ENCODE assay signal across 15 cellular contexts in genomic region chr16:80671281-80671849, GRCh38.
A peak's percentile ranks its signal among the peaks of the same experiment; 100 is the strongest.
DNase-seq lines count a peak whose midpoint lies in the region; ATAC-seq, FAIRE-seq and TF ChIP-seq lines count a peak whose summit lies in the region.
"Had no signal": no experiment of that assay in that cellular context is flagged by ENCODE, and none has a peak within 500 bp of the region (broad histone marks: within the 10 kb centered on the region; RNA-seq: fewer than 3 reads in every experiment).

No MANE protein-coding gene starts in this region.

- intact Hi-C loops in HepG2 (cut with micrococcal nuclease; ENCODE audit: unreplicated experiment), result no loop called here
- intact Hi-C loops in right lobe of liver (cut with DNase I), result no loop called here
- intact Hi-C loops in posterior cingulate gyrus (cut with DNase I), result no loop called here

- TF ChIP-seq RAD21 in HepG2 (CRISPR knock-in tag; IDR thresholded peaks at IDR 0.05), result no peak

- H3K27me3 ChIP-seq in HepG2 (ENCODE audit: control insufficient read depth in 1 of 2, insufficient read depth in 2 of 2, low read length in 2 of 2), result peaks cover 0 to 17% of the 10 kb centered on the region in 2 experiments; a peak in 2 of 5 replicates
- no peaks in the 10 kb centered on the region for H3K27me3 ChIP-seq in right lobe of liver
- H3K27me3 ChIP-seq in HAP-1 (ENCODE audit: low read depth), result no peaks in the 10 kb centered on the region
- H3K27me3 ChIP-seq: body of pancreas had no signal

- H3K9me3 ChIP-seq in HepG2 (ENCODE audit: low read length), result no peaks in the 10 kb centered on the region
- H3K9me3 ChIP-seq in right lobe of liver, result no peaks in the 10 kb centered on the region
- H3K9me3 ChIP-seq in HAP-1, result no peaks in the 10 kb centered on the region
- H3K9me3 ChIP-seq: body of pancreas had no signal

- no peak for TF ChIP-seq POLR2A in HepG2 (IDR thresholded peaks at IDR 0.05; ENCODE audit: insufficient read depth in 1 of 2, low read depth in 2 of 2, low read length in 2 of 2)
- TF ChIP-seq POLR2A in right lobe of liver (IDR thresholded peaks at IDR 0.05), result no peak

- TF ChIP-seq EP300 in HepG2 (IDR thresholded peaks at IDR 0.05; ENCODE audit: low read depth in 2 of 2, low read length in 2 of 2), result no peak
- no peak for TF ChIP-seq EP300 in HepG2 (CRISPR knock-in tag; IDR thresholded peaks at IDR 0.05; ENCODE audit: borderline replicate concordance)

- H3K4me1 ChIP-seq in HepG2 (ENCODE audit: insufficient read depth, low read length) (no peaks in the 10 kb centered on the region), right lobe of liver (no peaks in the 10 kb centered on the region), HAP-1 (no peaks in the 10 kb centered on the region)
- H3K4me1 ChIP-seq: body of pancreas had no signal

- DNase-seq in HepG2 (ENCODE audit: low spot score) (no peak), right lobe of liver (no peak), MV-4-11 (lab: John Stamatoyannopoulos, UW) (peak; percentile 81), HAP-1 (ENCODE audit: low spot score in 2 of 2) (no peak), posterior cingulate gyrus (no peak), NCI-H524 (lab: John Stamatoyannopoulos, UW) (no peak), SHP77 (lab: John Stamatoyannopoulos, UW) (no peak)
- DNase-seq: activated T-cell treated with anti-CD3 and anti-CD28 coated beads, Interleukin-2, amount 50 U/mL, for 48 hours; body of pancreas; DMS79 treated with DMSO at 0.1 percent for 48 hours; hippocampal formation; NCI-H146 had no signal

- ATAC-seq in HepG2, result no peak
- no peak for ATAC-seq in right lobe of liver
- peak; percentile 68 for ATAC-seq in HG02852 (IDR thresholded peaks at IDR 0.05; ENCODE audit: unreplicated experiment)
- ATAC-seq: body of pancreas had no signal

- H3K36me3 ChIP-seq in HepG2 (replicated peaks in 1 of 2; ENCODE audit: control insufficient read depth in 1 of 2, insufficient read depth in 2 of 2, low read length in 2 of 2), result no peaks in the 10 kb centered on the region
- no peaks in the 10 kb centered on the region for H3K36me3 ChIP-seq in right lobe of liver
- H3K36me3 ChIP-seq in HAP-1 (replicated peaks), result no peaks in the 10 kb centered on the region

- in situ Hi-C loops in HepG2 (cut with HindIII; ENCODE audit: extremely low pct_ligation_motif_present, low pct_unique_long_range_greater_than_20kb) (no loop called here), HAP-1 (cut with MboI; ENCODE audit: low sequenced_read_pairs) (no loop called here)

- H3K4me3 ChIP-seq in HepG2 (replicated peaks in 1 of 3; ENCODE audit: insufficient read depth in 1 of 3, low read depth in 2 of 3, low read length in 3 of 3), result no peak overlapping the region
- H3K4me3 ChIP-seq in right lobe of liver, result no peak overlapping the region
- H3K4me3 ChIP-seq in HAP-1, result no peak overlapping the region
- H3K4me3 ChIP-seq: body of pancreas had no signal

- H2AFZ ChIP-seq in HepG2 (ENCODE audit: low read length), result no peak overlapping the region

- POLR2A ChIA-PET in HepG2 (lab: Yijun Ruan, JAX), result no interaction called here

- no peak for FAIRE-seq in HepG2 (lab: Jason Lieb, UNC)
- FAIRE-seq: endothelial cell of umbilical vein, TTC549 had no signal

- H3K9ac ChIP-seq in HepG2 (ENCODE audit: insufficient read depth, low read depth, low read length), result no peak overlapping the region

- no TSS peak for BruUV-seq in HepG2 (replicated peaks; lab: Mats Ljungman, UMichigan)

- TF ChIP-seq CTCF in HepG2 (CRISPR knock-in tag; IDR thresholded peaks at IDR 0.05) (no peak), right lobe of liver (IDR thresholded peaks at IDR 0.05) (no peak)

- H4K20me1 ChIP-seq in HepG2 (ENCODE audit: insufficient read depth, low read length), result no peaks in the 10 kb centered on the region

- CTCF ChIA-PET in HepG2 (lab: Yijun Ruan, JAX; ENCODE audit: low intra/inter-chr PET ratio, low total read pairs), result no interaction called here

- no peaks in the 10 kb centered on the region for H3K79me2 ChIP-seq in HepG2 (ENCODE audit: insufficient read depth, low read length)

- H3K4me2 ChIP-seq in HepG2 (ENCODE audit: low read depth, low read length), result no peak overlapping the region

- H3K27ac ChIP-seq in HepG2 (ENCODE audit: extremely low read length, insufficient read depth, low read length) (no peak overlapping the region), right lobe of liver (no peak overlapping the region)
- H3K27ac ChIP-seq: body of pancreas had no signal

- 31% methylated on average over 5 of the region's 5 CpGs for WGBS in HepG2 (ENCODE audit: low lambda C conversion rate)
- 49% methylated on average over 4 of the region's 5 CpGs for WGBS in right lobe of liver (ENCODE audit: insufficient coverage, low coverage, low lambda C conversion rate, missing lambda C conversion rate)

TF ChIP-seq in HepG2, 621 proteins besides CTCF, POLR2A, EP300 and RAD21:
- TF ChIP-seq ZSCAN25 (CRISPR knock-in tag; IDR thresholded peaks at IDR 0.05), result no peak
- no peak for TF ChIP-seq GLI4 (CRISPR knock-in tag; IDR thresholded peaks at IDR 0.05; ENCODE audit: borderline replicate concordance)
- TF ChIP-seq LRRFIP1 (CRISPR knock-in tag; conservative IDR thresholded peaks at IDR 0.05), result no peak
- TF ChIP-seq MAFK (conservative IDR thresholded peaks at IDR 0.05 in 1 of 2, IDR thresholded peaks at IDR 0.05 in 1 of 2; ENCODE audit: low read length in 2 of 2), result peak in 1 of 2 experiments; percentile 49; a peak in 3 of 4 replicates
- no peak for TF ChIP-seq ZNF792 (CRISPR knock-in tag; IDR thresholded peaks at IDR 0.05)
- TF ChIP-seq MAFF (IDR thresholded peaks at IDR 0.05; ENCODE audit: low read depth, low read length), result peak; percentile 19; the same call in 1 of the 2 replicates
